In the genomic region with DNA sequence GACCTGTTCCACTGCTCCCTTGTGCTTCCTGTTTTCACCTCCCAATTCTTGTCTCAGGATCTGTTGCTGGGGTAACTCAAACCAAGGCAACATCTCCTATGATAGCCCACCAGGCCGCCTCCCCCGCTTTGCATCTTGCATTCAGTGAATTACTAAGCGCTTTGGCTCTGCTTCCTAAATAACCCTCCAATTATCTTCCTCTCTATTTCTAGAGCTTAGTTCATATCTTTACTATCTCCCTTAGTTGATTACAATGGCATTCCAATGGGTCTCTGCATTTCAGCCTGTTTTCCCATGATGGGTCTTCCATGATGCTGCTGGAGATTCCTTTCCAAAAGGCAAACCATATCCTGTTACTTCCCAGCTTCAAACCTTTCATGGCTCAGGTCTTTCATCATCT, we compare ENCODE assay signal across 34 cellular contexts.
"Had no signal": no experiment of that assay in that cellular context is flagged by ENCODE, and none has a peak within 500 bp of the region (broad histone marks: within the 10 kb centered on the region; RNA-seq: fewer than 3 reads in every experiment).

No MANE protein-coding gene starts in this region.

- H3K4me1 ChIP-seq: adrenal gland, breast epithelium had no signal

- H3K27ac Mint-ChIP-seq: activated CD4-positive, alpha-beta memory T cell treated with anti-CD3 and anti-CD28 coated beads, Interleukin-2, amount 10 ng/mL, durations not matched to agents 7 days and 5 days; activated CD4-positive, alpha-beta T cell treated with anti-CD3 and anti-CD28 coated beads for 36 hours; activated CD4-positive, alpha-beta T cell treated with anti-CD3 and anti-CD28 coated beads, Interleukin-2, amount 10 ng/mL, durations not matched to agents 7 days and 5 days; activated CD8-positive, alpha-beta memory T cell treated with anti-CD3 and anti-CD28 coated beads, Interleukin-2, amount 10 ng/mL, durations not matched to agents 7 days and 5 days; activated CD8-positive, alpha-beta T cell treated with anti-CD3 and anti-CD28 coated beads, Interleukin-2, amount 10 ng/mL, durations not matched to agents 7 days and 5 days; activated naive CD4-positive, alpha-beta T cell treated with anti-CD3 and anti-CD28 coated beads for 36 hours; activated naive CD4-positive, alpha-beta T cell treated with anti-CD3 and anti-CD28 coated beads, Interleukin-2, amount 50 U/mL, for 72 hours; activated naive CD8-positive, alpha-beta T cell treated with anti-CD3 and anti-CD28 coated beads for 36 hours; activated T-cell treated with anti-CD3 and anti-CD28 coated beads, Interleukin-2, amount 50 U/mL, for 24 hours; activated T-helper 2 cell treated with anti-CD3 and anti-CD28 coated beads, Interferon-gamma antibody, Interleukin-2, Interleukin-4, amounts not matched to agents 10 μg/mL and 5 μg/mL and 100 μg/mL, durations not matched to agents 14 hours and 24 hours and 36 hours; T-helper 1 cell treated with Interleukin-12 subunit alpha and Interleukin-12 subunit beta and Interleukin-4 antibody, amounts not matched to agents 30 μg/mL and 1 μg/mL, for 36 hours; T-helper 2 cell treated with Interferon-gamma antibody and Interleukin-4, amounts not matched to agents 5 μg/mL and 100 μg/mL, for 36 hours had no signal

- H3K4me1 Mint-ChIP-seq: activated CD4-positive, alpha-beta memory T cell treated with anti-CD3 and anti-CD28 coated beads, Interleukin-2, amount 10 ng/mL, durations not matched to agents 7 days and 5 days; activated CD4-positive, alpha-beta T cell treated with anti-CD3 and anti-CD28 coated beads for 36 hours; activated CD4-positive, alpha-beta T cell treated with anti-CD3 and anti-CD28 coated beads, Interleukin-2, amount 10 ng/mL, durations not matched to agents 7 days and 5 days; activated CD8-positive, alpha-beta memory T cell treated with anti-CD3 and anti-CD28 coated beads, Interleukin-2, amount 10 ng/mL, durations not matched to agents 7 days and 5 days; activated naive CD8-positive, alpha-beta T cell treated with anti-CD3 and anti-CD28 coated beads for 36 hours had no signal

- H3K36me3 Mint-ChIP-seq: activated CD8-positive, alpha-beta memory T cell treated with anti-CD3 and anti-CD28 coated beads, Interleukin-2, amount 10 ng/mL, durations not matched to agents 7 days and 5 days; activated naive CD4-positive, alpha-beta T cell treated with anti-CD3 and anti-CD28 coated beads, Interleukin-2, amount 50 U/mL, for 72 hours; activated naive CD8-positive, alpha-beta T cell treated with anti-CD3 and anti-CD28 coated beads for 36 hours had no signal

- DNase-seq: activated CD4-positive, alpha-beta memory T cell treated with anti-CD3 and anti-CD28 coated beads, Interleukin-2, amount 10 ng/mL, durations not matched to agents 7 days and 5 days; activated CD4-positive, alpha-beta T cell treated with anti-CD3 and anti-CD28 coated beads for 1 hour; activated CD4-positive, alpha-beta T cell treated with anti-CD3 and anti-CD28 coated beads for 36 hours; activated CD4-positive, alpha-beta T cell treated with anti-CD3 and anti-CD28 coated beads for 48 hours; activated CD4-positive, alpha-beta T cell treated with anti-CD3 and anti-CD28 coated beads, Interleukin-2, amount 10 ng/mL, durations not matched to agents 7 days and 5 days; activated CD4-positive, alpha-beta T cell treated with anti-CD3 and anti-CD28 coated beads, Interleukin-2, amount 50 U/mL, for 48 hours; activated CD4-positive, CD25-positive, alpha-beta regulatory T cell; activated CD8-positive, alpha-beta memory T cell treated with anti-CD3 and anti-CD28 coated beads for 24 hours; activated CD8-positive, alpha-beta memory T cell treated with anti-CD3 and anti-CD28 coated beads, Interleukin-2, amount 10 ng/mL, durations not matched to agents 7 days and 5 days; activated CD8-positive, alpha-beta memory T cell treated with anti-CD3 and anti-CD28 coated beads, Interleukin-2, amount 50 U/mL, for 48 hours; activated CD8-positive, alpha-beta T cell treated with anti-CD3 and anti-CD28 coated beads, Interleukin-2, amount 10 ng/mL, durations not matched to agents 7 days and 5 days; activated effector memory CD4-positive, alpha-beta T cell treated with Interleukin-2 at 50 U/mL for 16 hours; activated gamma-delta T cell; activated naive CD4-positive, alpha-beta T cell treated with anti-CD3 and anti-CD28 coated beads for 36 hours; activated naive CD4-positive, alpha-beta T cell treated with anti-CD3 and anti-CD28 coated beads, Interleukin-2, amount 50 U/mL, for 16 hours; activated naive CD8-positive, alpha-beta T cell treated with anti-CD3 and anti-CD28 coated beads for 36 hours; activated T-cell treated with anti-CD3 and anti-CD28 coated beads, Interleukin-2, amount 50 U/mL, for 24 hours; activated T-cell treated with anti-CD3 and anti-CD28 coated beads, Interleukin-2, amount 50 U/mL, for 48 hours; adrenal gland; amniotic stem cell; aorta; body of pancreas; brain microvascular endothelial cell; central memory CD4-positive, alpha-beta T cell; T-helper 1 cell; T-helper 2 cell; T-helper 9 cell had no signal

- ATAC-seq: activated CD4-positive, alpha-beta T cell treated with anti-CD3 and anti-CD28 coated beads for 36 hours; activated CD4-positive, CD25-positive, alpha-beta regulatory T cell treated with anti-CD3 and anti-CD28 coated beads, Interleukin-2, amount 50 U/mL, for 24 hours; activated CD8-positive, alpha-beta memory T cell treated with anti-CD3 and anti-CD28 coated beads, Interleukin-2, amount 10 ng/mL, durations not matched to agents 7 days and 5 days; activated CD8-positive, alpha-beta T cell treated with anti-CD3 and anti-CD28 coated beads, Interleukin-2, amount 10 ng/mL, durations not matched to agents 7 days and 5 days; activated naive CD4-positive, alpha-beta T cell treated with anti-CD3 and anti-CD28 coated beads, Interleukin-2, amount 50 U/mL, for 72 hours; body of pancreas had no signal

- H3K4me3 ChIP-seq: adrenal gland, body of pancreas, breast epithelium had no signal

- H3K9me3 Mint-ChIP-seq: activated CD4-positive, alpha-beta T cell treated with anti-CD3 and anti-CD28 coated beads, Interleukin-2, amount 10 ng/mL, durations not matched to agents 7 days and 5 days; activated T-helper 2 cell treated with anti-CD3 and anti-CD28 coated beads, Interferon-gamma antibody, Interleukin-2, Interleukin-4, amounts not matched to agents 10 μg/mL and 5 μg/mL and 100 μg/mL, durations not matched to agents 14 hours and 24 hours and 36 hours; T-helper 1 cell treated with Interleukin-12 subunit alpha and Interleukin-12 subunit beta and Interleukin-4 antibody, amounts not matched to agents 30 μg/mL and 1 μg/mL, for 36 hours had no signal

- H3K27me3 ChIP-seq: adrenal gland, body of pancreas, brain microvascular endothelial cell, breast epithelium had no signal

- H3K9me3 ChIP-seq: adrenal gland, body of pancreas, breast epithelium had no signal

- H3K27me3 Mint-ChIP-seq: activated CD4-positive, alpha-beta memory T cell treated with anti-CD3 and anti-CD28 coated beads, Interleukin-2, amount 10 ng/mL, durations not matched to agents 7 days and 5 days; activated CD4-positive, alpha-beta T cell treated with anti-CD3 and anti-CD28 coated beads for 36 hours; activated CD4-positive, alpha-beta T cell treated with anti-CD3 and anti-CD28 coated beads, Interleukin-2, amount 10 ng/mL, durations not matched to agents 7 days and 5 days; activated CD8-positive, alpha-beta memory T cell treated with anti-CD3 and anti-CD28 coated beads, Interleukin-2, amount 10 ng/mL, durations not matched to agents 7 days and 5 days; activated T-cell treated with anti-CD3 and anti-CD28 coated beads, Interleukin-2, amount 50 U/mL, for 24 hours had no signal

- H3K4me3 Mint-ChIP-seq: activated CD4-positive, alpha-beta memory T cell treated with anti-CD3 and anti-CD28 coated beads, Interleukin-2, amount 10 ng/mL, durations not matched to agents 7 days and 5 days; activated CD4-positive, alpha-beta T cell treated with anti-CD3 and anti-CD28 coated beads for 36 hours; activated CD4-positive, alpha-beta T cell treated with anti-CD3 and anti-CD28 coated beads, Interleukin-2, amount 10 ng/mL, durations not matched to agents 7 days and 5 days; activated CD8-positive, alpha-beta memory T cell treated with anti-CD3 and anti-CD28 coated beads, Interleukin-2, amount 10 ng/mL, durations not matched to agents 7 days and 5 days; activated CD8-positive, alpha-beta T cell treated with anti-CD3 and anti-CD28 coated beads, Interleukin-2, amount 10 ng/mL, durations not matched to agents 7 days and 5 days; activated naive CD4-positive, alpha-beta T cell treated with anti-CD3 and anti-CD28 coated beads for 36 hours; activated naive CD8-positive, alpha-beta T cell treated with anti-CD3 and anti-CD28 coated beads for 36 hours; activated T-cell treated with anti-CD3 and anti-CD28 coated beads, Interleukin-2, amount 50 U/mL, for 24 hours; T-helper 1 cell treated with Interleukin-12 subunit alpha and Interleukin-12 subunit beta and Interleukin-4 antibody, amounts not matched to agents 30 μg/mL and 1 μg/mL, for 36 hours; T-helper 2 cell treated with Interferon-gamma antibody and Interleukin-4, amounts not matched to agents 5 μg/mL and 100 μg/mL, for 36 hours had no signal

- H3K36me3 ChIP-seq: adrenal gland, brain microvascular endothelial cell, breast epithelium had no signal

- H3K27ac ChIP-seq: adrenal gland, body of pancreas, brain microvascular endothelial cell, breast epithelium, VCaP had no signal
